In genomic region chr9:112325600-112325999, GRCh38 we compare ENCODE assay signal across 1 cellular context.
TF ChIP-seq lines count a peak whose summit lies in the region.

No MANE protein-coding gene starts in this region.

TF ChIP-seq in GM23338, 12 proteins besides CTCF, POLR2A, EP300 and RAD21 (continued from another document):
- no peak for TF ChIP-seq ZNF462 (CRISPR knock-in tag; IDR thresholded peaks at IDR 0.05)
- TF ChIP-seq POLR2AphosphoS5 (IDR thresholded peaks at IDR 0.05; ENCODE audit: low read depth): no peak
- no peak for TF ChIP-seq JUNB (IDR thresholded peaks at IDR 0.05; ENCODE audit: unreplicated experiment)
- TF ChIP-seq EZH2phosphoT487 (IDR thresholded peaks at IDR 0.05; ENCODE audit: unreplicated experiment): no peak
- no peak for TF ChIP-seq REST (IDR thresholded peaks at IDR 0.05; ENCODE audit: unreplicated experiment)
- no peak for TF ChIP-seq CREB1 (CRISPR knock-in tag; IDR thresholded peaks at IDR 0.05; ENCODE audit: low read depth)
- no peak for TF ChIP-seq ZNF331 (CRISPR knock-in tag; IDR thresholded peaks at IDR 0.05; ENCODE audit: low read depth)
- no peak for TF ChIP-seq STAT1 (IDR thresholded peaks at IDR 0.05; ENCODE audit: unreplicated experiment)
TF ChIP-seq in GM23338: peak in this region for 0.
